ENCODE assay signal across 10 cellular contexts in the genomic region with DNA sequence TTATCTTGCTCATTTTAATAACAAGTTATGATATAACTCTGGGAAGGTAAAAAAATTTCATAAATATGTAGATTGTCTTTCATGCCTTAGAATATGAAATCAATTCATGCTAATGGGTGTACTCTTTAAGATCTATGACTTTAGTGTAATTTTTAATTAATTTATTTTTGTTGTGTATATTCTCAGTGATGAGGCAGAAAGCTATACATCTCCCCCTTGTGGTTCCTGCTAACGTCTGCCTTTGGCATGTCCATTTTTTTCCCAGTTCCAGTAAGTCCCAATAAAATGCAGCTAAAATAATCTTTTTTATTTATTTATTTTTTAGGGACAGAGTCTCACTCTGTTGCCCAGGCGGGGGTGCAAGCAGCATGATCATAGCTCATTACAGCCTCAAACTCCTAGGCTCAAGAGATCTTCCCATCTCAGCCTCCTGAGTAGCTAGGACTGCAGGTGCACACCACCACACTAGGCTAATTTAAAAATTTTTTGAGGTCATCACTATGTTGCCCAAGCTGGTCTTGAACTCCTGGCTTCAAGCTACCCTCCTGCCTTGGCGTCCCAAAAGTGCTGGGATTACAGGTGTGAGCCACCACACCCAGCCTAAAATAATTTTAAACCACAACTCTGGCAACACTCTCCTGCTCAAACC. TPM values are rescaled to one million over a fixed set of nuclear protein-coding genes. Genes with fewer than 3 reads are reported as not detected.
DNase-seq lines count a peak whose midpoint lies in the region; ATAC-seq, FAIRE-seq and TF ChIP-seq lines count a peak whose summit lies in the region.
"Had no signal": no experiment of that assay in that cellular context is flagged by ENCODE, and none has a peak within 500 bp of the region (broad histone marks: within the 10 kb centered on the region; RNA-seq: fewer than 3 reads in every experiment).

No MANE protein-coding gene starts in this region.

- peaks cover 0 to 1% of the 10 kb centered on the region in 2 donors for H3K9me3 Mint-ChIP-seq in stimulated activated naive B cell treated with anti-CD40 and anti-IgM and Interleukin-4, amounts not matched to agents 10 μg/mL and 1 μg/mL and 100 μg/mL, for 72 hours
- H3K9me3 Mint-ChIP-seq: IgD-negative memory B cell had no signal

- H2BK5ac ChIP-seq in mesenchymal stem cell (ENCODE audit: low read depth, low read length, poor library complexity, severe bottlenecking): no peak overlapping the region

- H3K4me3 Mint-ChIP-seq in stimulated activated naive B cell treated with anti-CD40 and anti-IgM and Interleukin-4, amounts not matched to agents 10 μg/mL and 1 μg/mL and 100 μg/mL, for 72 hours: no peak overlapping the region
- H3K4me3 Mint-ChIP-seq: IgD-negative memory B cell had no signal

- no peak overlapping the region for H3K14ac ChIP-seq in mesenchymal stem cell (ENCODE audit: low read length in 2 of 2)

- H3K4me1 ChIP-seq in adrenal gland (replicated peaks in 1 of 2): peaks cover 12 to 15% of the 10 kb centered on the region in 2 donors
- H3K4me1 ChIP-seq in mesenchymal stem cell (ENCODE audit: control insufficient read depth, insufficient read depth, low read depth, low read length): peaks cover 2% of the 10 kb centered on the region

- DNase-seq in DMS53 (lab: John Stamatoyannopoulos, UW): peak; percentile 60
- no peak for DNase-seq in LNCaP clone FGC (ENCODE audit: low read depth)
- no peak for DNase-seq in adrenal gland
- DNase-seq in mesenchymal stem cell: peak; percentile 63
- no peak for DNase-seq in RCC 7860 (ENCODE audit: low spot score)
- no peak for DNase-seq in stimulated activated naive B cell treated with anti-CD40 and anti-IgM and Interleukin-4, amounts not matched to agents 10 μg/mL and 1 μg/mL and 100 μg/mL, for 72 hours
- no peak for DNase-seq in activated CD4-positive, alpha-beta T cell treated with anti-CD3 and anti-CD28 coated beads for 4 hours

- no peak overlapping the region for H3K4me2 ChIP-seq in mesenchymal stem cell (ENCODE audit: low read length, poor library complexity, severe bottlenecking)

- no peak overlapping the region for H4K91ac ChIP-seq in mesenchymal stem cell (ENCODE audit: low read length)

- H3K4me3 ChIP-seq in LNCaP clone FGC (ENCODE audit: low read depth, low read length): no peak overlapping the region
- no peak overlapping the region for H3K4me3 ChIP-seq in adrenal gland
- H3K4me3 ChIP-seq in mesenchymal stem cell (ENCODE audit: insufficient read depth in 1 of 2, low read depth in 1 of 2, low read length in 2 of 2): no peak overlapping the region

- H3K27ac ChIP-seq in adrenal gland: no peak overlapping the region
- H3K27ac ChIP-seq in mesenchymal stem cell (ENCODE audit: low read length, poor library complexity, severe bottlenecking): no peak overlapping the region

- H3K4me1 Mint-ChIP-seq in stimulated activated naive B cell treated with anti-CD40 and anti-IgM and Interleukin-4, amounts not matched to agents 10 μg/mL and 1 μg/mL and 100 μg/mL, for 72 hours: peaks cover 12% of the 10 kb centered on the region in 2 donors

- no peak for FAIRE-seq in RCC 7860 (lab: Jason Lieb, UNC)

- TF ChIP-seq POLR2A in adrenal gland (IDR thresholded peaks at IDR 0.05): no peak

- no peak overlapping the region for H4K8ac ChIP-seq in mesenchymal stem cell (ENCODE audit: low read length)

- no peak for ATAC-seq in HG02798 (IDR thresholded peaks at IDR 0.05; ENCODE audit: poor library complexity, unreplicated experiment)
- no peak for ATAC-seq in stimulated activated naive B cell treated with anti-CD40 and anti-IgM and Interleukin-4, amounts not matched to agents 10 μg/mL and 1 μg/mL and 100 μg/mL, for 72 hours (replicated peaks)

- no peaks in the 10 kb centered on the region for H3K9me3 ChIP-seq in adrenal gland (replicated peaks in 1 of 3)
- H3K9me3 ChIP-seq in mesenchymal stem cell (ENCODE audit: control insufficient read depth, low read length): no peaks in the 10 kb centered on the region

- no peak overlapping the region for H3K9ac ChIP-seq in mesenchymal stem cell (ENCODE audit: low read length)

- no peak overlapping the region for H3K18ac ChIP-seq in mesenchymal stem cell (ENCODE audit: low read depth in 1 of 2, low read length in 2 of 2)

- H2BK120ac ChIP-seq in mesenchymal stem cell (ENCODE audit: low read depth, low read length): no peak overlapping the region

- no peak overlapping the region for H2AFZ ChIP-seq in mesenchymal stem cell (ENCODE audit: low read depth, low read length)

- no peak overlapping the region for H2BK15ac ChIP-seq in mesenchymal stem cell (ENCODE audit: low read depth, poor library complexity, severe bottlenecking)

- H3K4ac ChIP-seq in mesenchymal stem cell (ENCODE audit: low read depth in 1 of 2, low read length in 2 of 2): no peak overlapping the region

- H3K23ac ChIP-seq in mesenchymal stem cell (ENCODE audit: low read length in 2 of 2): no peak overlapping the region

- intact Hi-C loops in adrenal gland (cut with DNase I): loop anchor here in 1 of 2 donors (5.0 kb wide), 1 partner anchor 71 kb away; no protein-coding TSS in a partner anchor

- H3K36me3 ChIP-seq in adrenal gland (replicated peaks in 1 of 2) (no peaks in the 10 kb centered on the region), mesenchymal stem cell (ENCODE audit: control insufficient read depth in 1 of 2, insufficient read depth in 2 of 2, low read depth in 1 of 2, low read length in 2 of 2) (no peaks in the 10 kb centered on the region)

- TF ChIP-seq CTCF in LNCaP clone FGC (IDR thresholded peaks at IDR 0.05; ENCODE audit: control insufficient read depth, extremely low read depth, insufficient read depth) (peak; percentile 65), adrenal gland (IDR thresholded peaks at IDR 0.05) (peak; percentile 17 to 39 (median 28))

- H3K27ac Mint-ChIP-seq in stimulated activated naive B cell treated with anti-CD40 and anti-IgM and Interleukin-4, amounts not matched to agents 10 μg/mL and 1 μg/mL and 100 μg/mL, for 72 hours: no peak overlapping the region

- H3K79me1 ChIP-seq in mesenchymal stem cell (replicated peaks; ENCODE audit: low read length, poor library complexity, severe bottlenecking): no peaks in the 10 kb centered on the region

- peaks cover 6% of the 10 kb centered on the region in 2 donors for H3K36me3 Mint-ChIP-seq in stimulated activated naive B cell treated with anti-CD40 and anti-IgM and Interleukin-4, amounts not matched to agents 10 μg/mL and 1 μg/mL and 100 μg/mL, for 72 hours
- H3K36me3 Mint-ChIP-seq: IgD-negative memory B cell had no signal

- WGBS in adrenal gland, 4 donors: 20 to 32% (median 25%) methylated on average over 3 of the region's 3 CpGs
- WGBS in mesenchymal stem cell: 6% methylated on average over 2 of the region's 3 CpGs

- H2AK5ac ChIP-seq in mesenchymal stem cell (ENCODE audit: low read length, severe bottlenecking): no peak overlapping the region

- H2BK12ac ChIP-seq in mesenchymal stem cell (ENCODE audit: low read length in 2 of 2): no peak overlapping the region

- peaks cover 4% of the 10 kb centered on the region for H3K27me3 ChIP-seq in adrenal gland
- peaks cover 9 to 30% of the 10 kb centered on the region in 2 experiments for H3K27me3 ChIP-seq in mesenchymal stem cell (ENCODE audit: control insufficient read depth in 1 of 2, insufficient read depth in 1 of 2, low read length in 2 of 2)

- peaks cover 13 to 16% of the 10 kb centered on the region in 2 donors for H3K27me3 Mint-ChIP-seq in stimulated activated naive B cell treated with anti-CD40 and anti-IgM and Interleukin-4, amounts not matched to agents 10 μg/mL and 1 μg/mL and 100 μg/mL, for 72 hours

RNA-seq across cellular contexts. Expression of a gene that starts 3.3 kb away (rescaled TPM):
- 100 to 1,000 TPM in 1 of 8 donors, 10 to 100 TPM in 7; 54.4 to 101 (median 74.2) TPM for total RNA-seq in adrenal gland
- polyA plus RNA-seq in adrenal gland: 10 to 100 TPM; 36.7 to 97.0 (median 46.4) TPM
- 80.1 TPM for polyA plus RNA-seq in mesenchymal stem cell (2013, experiment 1 of 2)
- polyA plus RNA-seq in mesenchymal stem cell (2013, experiment 2 of 2): 83.0 TPM

RNA-seq across cellular contexts. Expression of a gene that starts 31.3 kb away (rescaled TPM):
- total RNA-seq in adrenal gland: 1 to 10 TPM in 3 of 8 donors, under 1 TPM in 5; 0.18 to 6.1 (median 0.58) TPM
- polyA plus RNA-seq in adrenal gland: 10 to 100 TPM in 1 of 3 donors, 1 to 10 TPM in 2; 1.1 to 14.5 (median 1.3) TPM
- 0.03 TPM for polyA plus RNA-seq in mesenchymal stem cell (2013, experiment 1 of 2)
- 0.08 TPM for polyA plus RNA-seq in mesenchymal stem cell (2013, experiment 2 of 2)

RNA-seq across cellular contexts. Expression of a gene that starts 31.6 kb away (rescaled TPM):
- total RNA-seq in adrenal gland: under 1 TPM in 2 of 8 donors, not detected in 6; 0.31 to 0.36 TPM
- polyA plus RNA-seq in adrenal gland: 1 to 10 TPM in 1 of 3 donors, under 1 TPM in 1, not detected in 1; 0.73 to 1.4 TPM
- not detected for polyA plus RNA-seq in mesenchymal stem cell (2013, experiment 1 of 2)
- not detected for polyA plus RNA-seq in mesenchymal stem cell (2013, experiment 2 of 2)
- total RNA-seq: temporal lobe had no signal
- polyA plus RNA-seq: IgD-negative memory B cell had no signal

Comparison
In these comparisons a context has a peak if more than half of its experiments do, and no peak if none do; other contexts are left out.
1. DNase-seq: peak in DMS53 (single experiment) and mesenchymal stem cell (single experiment); none in LNCaP clone FGC (single experiment), adrenal gland (0 of 7), RCC 7860 (single experiment), stimulated activated naive B cell treated with anti-CD40 and anti-IgM and Interleukin-4, amounts not matched to agents 10 μg/mL and 1 μg/mL and 100 μg/mL, for 72 hours (single experiment) and activated CD4-positive, alpha-beta T cell treated with anti-CD3 and anti-CD28 coated beads for 4 hours (0 of 2).